In genomic region chr1:85692730-85693314, GRCh38 we compare ENCODE assay signal across 2 cellular contexts.
TF ChIP-seq lines count a peak whose summit lies in the region.

No MANE protein-coding gene starts in this region.

TF ChIP-seq in HEK293, 187 proteins besides CTCF, POLR2A, EP300 and RAD21 (continued from another document):
- TF ChIP-seq ATF2 (tag by site-specific recombination; IDR thresholded peaks at IDR 0.05; ENCODE audit: low read depth), result peak; percentile 48
- TF ChIP-seq ZNF654 (tag by site-specific recombination; IDR thresholded peaks at IDR 0.05; ENCODE audit: low read depth), result peak; percentile 61

TF ChIP-seq in HepG2, 621 proteins besides CTCF, POLR2A, EP300 and RAD21 (continued from another document):
- no peak for TF ChIP-seq ZBTB3 (CRISPR knock-in tag; IDR thresholded peaks at IDR 0.05; ENCODE audit: borderline replicate concordance, low read depth)
- TF ChIP-seq ZNF503 (CRISPR knock-in tag; IDR thresholded peaks at IDR 0.05), result no peak
- no peak for TF ChIP-seq ZNF121 (CRISPR knock-in tag; IDR thresholded peaks at IDR 0.05)
- peak; percentile 59 for TF ChIP-seq STAG1 (CRISPR knock-in tag; IDR thresholded peaks at IDR 0.05)
- TF ChIP-seq SMC3 (IDR thresholded peaks at IDR 0.05; ENCODE audit: low read length), result peak; percentile 55
